In genomic region chr3:85427467-85427866, GRCh38 we compare ENCODE assay signal across 19 cellular contexts.
"Had no signal": no experiment of that assay in that cellular context is flagged by ENCODE, and none has a peak within 500 bp of the region (broad histone marks: within the 10 kb centered on the region; RNA-seq: fewer than 3 reads in every experiment).

No MANE protein-coding gene starts in this region.

- ATAC-seq: heart right ventricle; naive thymus-derived CD8-positive, alpha-beta T cell; psoas muscle; stimulated activated effector memory CD8-positive, alpha-beta T cell treated with anti-CD3 and anti-CD28 coated beads, Interleukin-12 subunit alpha, Interleukin-12 subunit beta, amount 100 ng/mL, for 72 hours had no signal

- DNase-seq: activated CD4-positive, alpha-beta T cell treated with anti-CD3 and anti-CD28 coated beads for 4 hours; activated CD4-positive, alpha-beta T cell treated with anti-CD3 and anti-CD28 coated beads, Interleukin-2, amount 50 U/mL, for 4 hours; activated effector memory CD4-positive, alpha-beta T cell treated with Interleukin-2 at 50 U/mL for 16 hours; activated naive CD4-positive, alpha-beta T cell treated with Interleukin-2 at 50 U/mL for 16 hours; anterior cingulate cortex; dermis blood vessel endothelial cell; effector CD4-positive, alpha-beta T cell; esophagus squamous epithelium; foreskin melanocyte; heart right ventricle; naive thymus-derived CD8-positive, alpha-beta T cell; occipital lobe; psoas muscle; sigmoid colon; small intestine; stimulated activated CD4-positive, alpha-beta T cell treated with anti-CD3 and anti-CD28 coated beads, Interleukin-4, amount 100 ng/mL, for 24 hours; trophoblast cell; uterus had no signal
